ENCODE assay signal across 7 cellular contexts in the genomic region with DNA sequence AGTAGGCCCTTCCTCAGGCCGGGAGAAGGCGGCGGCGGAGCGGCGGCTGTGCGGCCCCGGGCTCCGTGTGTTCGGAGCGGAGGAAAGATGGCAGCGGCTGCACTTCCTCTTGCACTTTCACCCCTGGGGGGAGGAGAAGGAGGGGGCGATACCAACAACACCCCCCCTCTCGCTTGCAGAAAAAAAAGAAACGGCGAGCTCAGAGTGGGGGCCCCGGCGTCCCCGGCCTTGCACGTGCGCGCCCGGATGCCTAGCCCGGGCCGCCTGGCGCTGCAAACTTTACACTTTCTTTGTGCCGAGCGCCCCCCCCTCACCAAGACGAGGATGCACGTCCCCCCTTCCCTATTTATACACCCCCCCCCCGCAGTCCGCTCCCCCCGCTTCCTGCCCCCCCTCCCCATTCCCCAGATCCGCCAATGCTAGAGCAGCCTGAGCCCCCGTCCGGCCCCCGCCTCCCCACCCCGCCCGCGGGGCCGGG. TPM values are rescaled to one million over a fixed set of nuclear protein-coding genes. Genes with fewer than 3 reads are reported as not detected.
DNase-seq lines count a peak whose midpoint lies in the region; ATAC-seq, FAIRE-seq and TF ChIP-seq lines count a peak whose summit lies in the region.

A gene with protein sequence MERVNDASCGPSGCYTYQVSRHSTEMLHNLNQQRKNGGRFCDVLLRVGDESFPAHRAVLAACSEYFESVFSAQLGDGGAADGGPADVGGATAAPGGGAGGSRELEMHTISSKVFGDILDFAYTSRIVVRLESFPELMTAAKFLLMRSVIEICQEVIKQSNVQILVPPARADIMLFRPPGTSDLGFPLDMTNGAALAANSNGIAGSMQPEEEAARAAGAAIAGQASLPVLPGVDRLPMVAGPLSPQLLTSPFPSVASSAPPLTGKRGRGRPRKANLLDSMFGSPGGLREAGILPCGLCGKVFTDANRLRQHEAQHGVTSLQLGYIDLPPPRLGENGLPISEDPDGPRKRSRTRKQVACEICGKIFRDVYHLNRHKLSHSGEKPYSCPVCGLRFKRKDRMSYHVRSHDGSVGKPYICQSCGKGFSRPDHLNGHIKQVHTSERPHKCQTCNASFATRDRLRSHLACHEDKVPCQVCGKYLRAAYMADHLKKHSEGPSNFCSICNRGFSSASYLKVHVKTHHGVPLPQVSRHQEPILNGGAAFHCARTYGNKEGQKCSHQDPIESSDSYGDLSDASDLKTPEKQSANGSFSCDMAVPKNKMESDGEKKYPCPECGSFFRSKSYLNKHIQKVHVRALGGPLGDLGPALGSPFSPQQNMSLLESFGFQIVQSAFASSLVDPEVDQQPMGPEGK (minus strand): TSS at position 92 of the 478 bp plus-strand sequence. CDS start 744 bp downstream, outside the sequence.

- TF ChIP-seq CTCF in lung (IDR thresholded peaks at IDR 0.05; ENCODE audit: control extremely low read depth, extremely low read depth), result no peak

- H3K27ac ChIP-seq in ectodermal cell (ENCODE audit: insufficient read depth, low read depth, low read length, poor library complexity, severe bottlenecking), result peak within 1 kb of the TSS; percentile 95
- peak within 1 kb of the TSS; percentile 90 for H3K27ac ChIP-seq in lung (ENCODE audit: low read depth in 1 of 2, low read length in 1 of 2)

- WGBS in ectodermal cell, 2 experiments, result 0 to 1% methylated on average over 34 to 36 of the region's 41 CpGs
- 0 to 1% methylated on average over 24 to 40 of the region's 41 CpGs for WGBS in lung, 2 donors

- peaks cover 26% of the 10 kb centered on the region for H3K4me1 ChIP-seq in ectodermal cell (ENCODE audit: control insufficient read depth, insufficient read depth, low read length)
- peaks cover 4 to 23% of the 10 kb centered on the region in 2 donors for H3K4me1 ChIP-seq in lung (ENCODE audit: control insufficient read depth in 2 of 2, insufficient read depth in 2 of 2, low read length in 2 of 2)

- H3K4me3 ChIP-seq in ectodermal cell (ENCODE audit: insufficient read depth, low read depth, low read length), result peak within 1 kb of the TSS; percentile 86
- H3K4me3 ChIP-seq in lung, result peak within 1 kb of the TSS; percentile 69

- H3K9me3 ChIP-seq in ectodermal cell (ENCODE audit: control insufficient read depth, low read length) (no peaks in the 10 kb centered on the region), lung (ENCODE audit: control insufficient read depth in 2 of 2, insufficient read depth in 1 of 2, low read length in 1 of 2) (no peaks in the 10 kb centered on the region)

- no peaks in the 10 kb centered on the region for H3K27me3 ChIP-seq in ectodermal cell (ENCODE audit: control insufficient read depth, insufficient read depth, low read length, poor library complexity, severe bottlenecking)
- no peaks in the 10 kb centered on the region for H3K27me3 ChIP-seq in lung (ENCODE audit: control insufficient read depth, insufficient read depth)

- DNase-seq in GM12892 (ENCODE audit: insufficient read length), result peak; percentile 66
- DNase-seq in NCI-H510A (lab: John Stamatoyannopoulos, UW), result peak; percentile 74
- DNase-seq in activated CD4-positive, alpha-beta T cell treated with anti-CD3 and anti-CD28 coated beads for 48 hours, result peak; percentile 82
- DNase-seq in lung (ENCODE audit: low spot score), result peak; percentile 80
- peak in 2 of 3 experiments; percentile 52 to 55 for DNase-seq in stimulated activated CD4-positive, alpha-beta T cell treated with anti-CD3 and anti-CD28 coated beads, TNF-alpha, amount 100 ng/mL, for 4 hours (ENCODE audit: low read depth in 3 of 3)

- FAIRE-seq in GM12892 (lab: Jason Lieb, UNC), result peak; percentile 76

- ATAC-seq in HG02943 (IDR thresholded peaks at IDR 0.05; ENCODE audit: low read depth, unreplicated experiment), result peak; percentile 24
- peak; percentile 12 for ATAC-seq in lung (ENCODE audit: insufficient read depth, low FRiP score)

- TF ChIP-seq POLR2A in GM12892 (IDR thresholded peaks at IDR 0.05; ENCODE audit: low read depth, low read length), result no peak

- H3K36me3 ChIP-seq in ectodermal cell (ENCODE audit: control insufficient read depth, insufficient read depth, low read length) (peaks cover 9% of the 10 kb centered on the region), lung (ENCODE audit: control insufficient read depth in 2 of 2, insufficient read depth in 2 of 2, low read length in 2 of 2) (peaks cover 0 to 11% of the 10 kb centered on the region in 2 donors)

RNA-seq across cellular contexts. Expression of the gene that starts here (rescaled TPM):
- 8.2 TPM for polyA plus RNA-seq in GM12892 (2012; ENCODE audit: missing spikeins)
- 75.2 TPM for polyA plus RNA-seq in ectodermal cell (2013, experiment 1 of 4)
- polyA plus RNA-seq in ectodermal cell (2013, experiment 2 of 4), result 90.7 TPM
- polyA plus RNA-seq in ectodermal cell (2013, experiment 3 of 4), result 59.6 TPM
- 70.3 TPM for polyA plus RNA-seq in ectodermal cell (2013, experiment 4 of 4)
- 10 to 100 TPM; 35.0 to 35.4 TPM for total RNA-seq in lung
- 10 to 100 TPM; 12.6 to 24.2 TPM for polyA plus RNA-seq in lung

Comparison
In these comparisons a context has a peak if more than half of its experiments do, and no peak if none do; other contexts are left out.
1. Peak in every context shown above with its lines: DNase-seq, ATAC-seq, H3K4me3 ChIP-seq and H3K27ac ChIP-seq.